ENCODE assay signal across 8 cellular contexts in the genomic region with DNA sequence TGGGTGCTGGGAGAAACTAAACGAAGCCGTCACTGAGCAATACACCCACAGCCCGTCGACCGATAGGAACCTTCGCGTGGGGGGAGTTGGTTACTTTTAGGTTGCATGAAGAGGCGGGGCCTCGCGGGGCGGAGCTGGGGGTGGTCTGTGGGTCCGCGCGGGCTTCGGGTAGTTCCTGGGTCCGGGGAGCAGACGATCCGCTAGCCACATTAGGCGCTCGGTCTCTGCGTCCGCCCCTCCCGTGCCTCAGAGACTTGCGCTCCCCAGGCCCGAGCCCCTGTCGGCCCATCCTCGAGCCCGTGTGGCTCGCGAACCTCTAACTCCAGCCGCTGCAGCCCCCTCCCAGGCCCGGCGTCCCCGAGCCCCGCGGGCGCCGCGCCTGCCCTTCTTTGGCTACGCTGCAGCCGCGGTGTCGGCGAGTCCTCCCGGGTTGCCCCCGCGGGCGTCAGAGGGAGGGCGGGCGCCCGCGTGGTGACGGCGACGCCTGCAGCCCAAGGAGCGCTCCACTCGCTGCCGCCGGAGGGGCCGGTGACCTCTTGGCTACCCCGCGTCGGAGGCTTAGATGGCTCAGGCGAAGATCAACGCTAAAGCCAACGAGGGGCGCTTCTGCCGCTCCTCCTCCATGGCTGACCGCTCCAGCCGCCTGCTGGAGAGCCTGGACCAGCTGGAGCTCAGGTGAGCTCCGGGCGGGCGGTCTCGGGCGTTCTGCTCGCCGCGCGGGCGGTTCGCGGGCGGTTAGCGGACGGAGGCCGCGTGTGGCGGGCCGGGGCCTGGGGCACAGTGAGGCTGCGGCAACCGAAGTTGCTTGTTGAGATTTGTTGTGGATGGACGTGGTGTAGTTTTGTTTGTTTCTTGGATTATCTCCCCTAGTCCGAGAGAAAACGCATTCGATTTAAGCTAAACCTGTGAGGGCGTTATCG. TPM values are rescaled to one million over a fixed set of nuclear protein-coding genes. Genes with fewer than 3 reads are reported as not detected.
DNase-seq lines count a peak whose midpoint lies in the region; ATAC-seq and TF ChIP-seq lines count a peak whose summit lies in the region.

BAG2 (plus strand) TSS at position 191 of the 920 bp plus-strand sequence; CDS start at position 563, 372 bp downstream.

- H3K9me3 ChIP-seq in ascending aorta = no peaks in the 10 kb centered on the region
- no peaks in the 10 kb centered on the region for H3K9me3 ChIP-seq in aorta (ENCODE audit: control insufficient read depth, low read length)

- WGBS in aorta, 2 donors = 1% methylated on average over 70 to 97 of the region's 97 CpGs

- ATAC-seq in HG02852 (IDR thresholded peaks at IDR 0.05; ENCODE audit: unreplicated experiment) (peak; percentile 86), aorta (ENCODE audit: low FRiP score) (peak; percentile 94)

- peak; percentile 95 for TF ChIP-seq POLR2A in GM15510 (IDR thresholded peaks at IDR 0.05; ENCODE audit: borderline replicate concordance, extremely low read depth, insufficient read length)

- H3K36me3 ChIP-seq in ascending aorta (no peaks in the 10 kb centered on the region), rectal smooth muscle tissue (ENCODE audit: control insufficient read depth, insufficient read depth, low read length) (peaks cover 3% of the 10 kb centered on the region), aorta (ENCODE audit: control insufficient read depth in 1 of 2, insufficient read depth in 2 of 2, low read length in 1 of 2) (no peaks in the 10 kb centered on the region)

- H3K27ac ChIP-seq in ascending aorta (peak within 1 kb of the TSS; percentile 91 to 95), rectal smooth muscle tissue (ENCODE audit: low read depth, low read length) (peak within 1 kb of the TSS; percentile 96), aorta (ENCODE audit: low read depth in 1 of 2, low read length in 2 of 2) (peak within 1 kb of the TSS; percentile 64 to 88)

- intact Hi-C loops in T-helper 2 cell treated with Interferon-gamma antibody and Interleukin-4, amounts not matched to agents 100 ng/mL and 5 ng/mL, for 36 hours (cut with micrococcal nuclease) = loop anchor here (1.0 to 10.0 kb wide), 8 partner anchors 24 to 628 kb away; partner anchors contain the start of genes BEND6, KIAA1586 and RAB23
- intact Hi-C loops in ascending aorta (cut with DNase I) (loop anchor here (1.0 to 10.0 kb wide), 6 partner anchors 50 to 218 kb away; partner anchors contain the start of genes BEND6, KIAA1586 and RAB23), aorta (cut with DNase I) (loop anchor here (2.0 to 10.0 kb wide), 4 partner anchors 50 to 144 kb away; partner anchors contain the start of genes PRIM2 (in 2 of the 2) and RAB23 (in 1 of the 2))

- TF ChIP-seq CTCF in ascending aorta (IDR thresholded peaks at IDR 0.05) = peak; percentile 9 to 26 (median 22)

- peak within 1 kb of the TSS; percentile 72 to 79 for H3K4me3 ChIP-seq in ascending aorta
- peak within 1 kb of the TSS; percentile 81 for H3K4me3 ChIP-seq in rectal smooth muscle tissue (ENCODE audit: low read length)
- H3K4me3 ChIP-seq in aorta (ENCODE audit: low read length in 2 of 2) = peak within 1 kb of the TSS; percentile 83 to 98

- H3K4me1 ChIP-seq in ascending aorta = peaks cover 0 to 28% of the 10 kb centered on the region in 2 donors
- H3K4me1 ChIP-seq in rectal smooth muscle tissue (ENCODE audit: control insufficient read depth, insufficient read depth, low read length) = peaks cover 26% of the 10 kb centered on the region
- peaks cover 0 to 4% of the 10 kb centered on the region in 2 donors for H3K4me1 ChIP-seq in aorta (ENCODE audit: control insufficient read depth in 1 of 2, insufficient read depth in 2 of 2, low read length in 2 of 2)

- H3K27me3 ChIP-seq in ascending aorta (no peaks in the 10 kb centered on the region), rectal smooth muscle tissue (ENCODE audit: control insufficient read depth, insufficient read depth, low read length) (no peaks in the 10 kb centered on the region), aorta (ENCODE audit: control insufficient read depth in 1 of 2, insufficient read depth in 2 of 2, low read length in 1 of 2) (no peaks in the 10 kb centered on the region)

- DNase-seq in NCI-H1694 (lab: John Stamatoyannopoulos, UW) (peak; percentile 51), ascending aorta (ENCODE audit: low spot score in 2 of 2) (peak; percentile 78 to 96), hepatic stellate cell (ENCODE audit: low spot score) (peak; percentile 84), aorta (peak; percentile 94 to 97)

- peak within 1 kb of the TSS; percentile 88 for H3K9ac ChIP-seq in rectal smooth muscle tissue (ENCODE audit: low read length)

RNA-seq across cellular contexts. Expression of gene BAG2, which starts in this region (rescaled TPM):
- 12.5 and 12.9 TPM in 2 replicates for total RNA-seq in T-helper 2 cell treated with Interferon-gamma antibody and Interleukin-4, amounts not matched to agents 100 ng/mL and 5 ng/mL, for 36 hours
- 7.7 TPM for total RNA-seq in ascending aorta
- total RNA-seq in aorta = 10 to 100 TPM; 18.8 to 32.9 TPM
- 1 to 10 TPM; 7.0 to 9.0 TPM for polyA plus RNA-seq in aorta

Comparison
In these comparisons a context has a peak if more than half of its experiments do, and no peak if none do; other contexts are left out.
1. Peak in every context shown above with its lines: DNase-seq, ATAC-seq, H3K4me3 ChIP-seq and H3K27ac ChIP-seq.